In the genomic region with DNA sequence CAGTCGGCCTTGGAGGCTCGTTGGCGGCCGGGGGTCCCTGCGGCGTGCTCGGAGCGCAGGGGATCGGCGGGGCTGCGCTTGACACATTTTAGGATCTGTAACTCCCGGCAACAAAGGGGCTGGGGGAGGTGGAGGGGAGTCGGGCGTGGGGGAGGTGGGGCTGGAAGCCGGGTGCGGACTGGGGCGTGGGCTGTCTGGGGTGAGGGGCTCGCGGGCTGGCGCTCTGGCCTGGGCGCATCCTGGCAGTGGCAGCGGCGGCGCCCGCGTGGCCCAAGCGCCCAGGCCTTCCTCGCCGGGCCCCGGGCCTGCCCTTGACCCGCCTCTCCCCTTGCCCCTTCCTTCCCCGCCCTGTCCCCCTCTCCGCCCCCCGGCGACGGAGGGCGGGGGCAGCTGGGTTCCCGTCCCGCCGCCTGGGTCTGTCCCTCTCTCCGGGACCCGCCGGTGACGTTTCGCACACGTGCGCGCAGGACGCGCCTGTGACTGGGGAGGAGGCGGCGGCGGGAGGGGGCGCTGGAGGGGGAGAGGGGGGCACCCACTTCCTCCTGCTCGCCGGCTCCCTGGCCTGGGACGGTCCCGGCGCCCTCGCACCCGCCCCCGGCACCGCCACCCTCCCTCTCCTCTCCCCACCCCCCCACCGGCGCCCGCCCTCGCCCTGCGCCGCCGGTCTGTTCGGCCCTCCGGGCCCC, we compare ENCODE assay signal across 8 cellular contexts. TPM values are rescaled to one million over a fixed set of nuclear protein-coding genes. Genes with fewer than 3 reads are reported as not detected.
A peak's percentile ranks its signal among the peaks of the same experiment; 100 is the strongest.
DNase-seq lines count a peak whose midpoint lies in the region; ATAC-seq, FAIRE-seq and TF ChIP-seq lines count a peak whose summit lies in the region.

No MANE protein-coding gene starts in this region.

- no TSS peak for BruUV-seq in PC-3 (replicated peaks; lab: Mats Ljungman, UMichigan)

- peaks cover 58% of the 10 kb centered on the region for H3K79me2 ChIP-seq in PC-3 (ENCODE audit: low read length)

- POLR2A ChIA-PET in PC-3 (lab: Charles Lee; ENCODE audit: unreplicated experiment) = no interaction called here

- H3K27me3 ChIP-seq in PC-3 (ENCODE audit: low read length) (no peaks in the 10 kb centered on the region), esophagus (ENCODE audit: control insufficient read depth in 1 of 2, insufficient read depth in 2 of 2, low read length in 2 of 2) (no peaks in the 10 kb centered on the region), muscle layer of duodenum (ENCODE audit: low read depth, low read length) (no peaks in the 10 kb centered on the region)

- no peaks in the 10 kb centered on the region for H3K9me2 ChIP-seq in PC-3 (replicated peaks; ENCODE audit: low read length)

- DNase-seq in D341Med (ENCODE audit: low spot score) (peak; percentile 86), HTR-8/SVneo (ENCODE audit: insufficient read length, low spot score) (peak; percentile 78), PC-3 (peak; percentile 93)
- DNase-seq in activated T-cell treated with anti-CD3 and anti-CD28 coated beads, Interleukin-2, amount 50 U/mL, for 1 hour = peak; percentile 83
- DNase-seq in stimulated activated CD8-positive, alpha-beta memory T cell treated with anti-CD3 and anti-CD28 coated beads, Interleukin-7, amount 100 ng/mL, for 24 hours (ENCODE audit: low read depth) = peak; percentile 83

- peak; percentile 48 for ATAC-seq in GM21381 (IDR thresholded peaks at IDR 0.05; ENCODE audit: unreplicated experiment)
- peak; percentile 39 for ATAC-seq in PC-3

- CTCF ChIA-PET in PC-3 (lab: Charles Lee) = interaction anchor here (0.6 kb wide), 1 partner anchor 40 kb away, joined by 4 read pairs; no protein-coding TSS in a partner anchor

- H3K9ac ChIP-seq in PC-3 (ENCODE audit: low read length) = peak overlapping the region; percentile 99

- H2AFZ ChIP-seq in PC-3 (ENCODE audit: low read length) = peak overlapping the region; percentile 65

- 0 to 1% methylated on average over 23 to 69 of the region's 72 CpGs for WGBS in esophagus, 2 donors

- H3K4me2 ChIP-seq in PC-3 (ENCODE audit: low read length) = peak overlapping the region; percentile 92

- H3K4me3 ChIP-seq in PC-3 (ENCODE audit: low read length) = peak overlapping the region; percentile 90
- peak overlapping the region; percentile 72 to 77 for H3K4me3 ChIP-seq in esophagus (ENCODE audit: low read depth in 1 of 2, low read length in 2 of 2)
- H3K4me3 ChIP-seq in muscle layer of duodenum (ENCODE audit: low read depth in 1 of 2, low read length in 2 of 2) = peak overlapping the region; percentile 77 to 89

- no peaks in the 10 kb centered on the region for H3F3A ChIP-seq in PC-3 (ENCODE audit: low read length, unreplicated experiment)

- H4K20me1 ChIP-seq in PC-3 (ENCODE audit: low read length) = peaks cover 34% of the 10 kb centered on the region

- FAIRE-seq in HTR-8/SVneo (lab: Jason Lieb, UNC) = peak; percentile 92

- peaks cover 25% of the 10 kb centered on the region for H3K36me3 ChIP-seq in PC-3 (ENCODE audit: low read depth, low read length)
- no peaks in the 10 kb centered on the region for H3K36me3 ChIP-seq in esophagus (ENCODE audit: control insufficient read depth in 2 of 2, insufficient read depth in 2 of 2, low read length in 1 of 2)
- peaks cover 0 to 4% of the 10 kb centered on the region in 2 donors for H3K36me3 ChIP-seq in muscle layer of duodenum (ENCODE audit: control insufficient read depth in 1 of 2, insufficient read depth in 2 of 2, low read length in 2 of 2)

- H3K27ac ChIP-seq in PC-3 (ENCODE audit: low read length) (peak overlapping the region; percentile 96), esophagus (ENCODE audit: low read depth in 2 of 2, low read length in 1 of 2) (peak overlapping the region; percentile 87 to 90), muscle layer of duodenum (ENCODE audit: low read length) (peak overlapping the region; percentile 92)

- H3K9me3 ChIP-seq in PC-3 (ENCODE audit: low read length) = no peaks in the 10 kb centered on the region
- H3K9me3 ChIP-seq in esophagus (ENCODE audit: control insufficient read depth in 2 of 2, insufficient read depth in 1 of 2, low read depth in 1 of 2, low read length in 1 of 2) = no peaks in the 10 kb centered on the region
- H3K9me3 ChIP-seq in muscle layer of duodenum (ENCODE audit: control insufficient read depth in 1 of 2, low read length in 2 of 2) = no peaks in the 10 kb centered on the region

- no peak for TF ChIP-seq CTCF in PC-3 (conservative IDR thresholded peaks at IDR 0.05; ENCODE audit: low read depth, low read length)

- H3K4me1 ChIP-seq in PC-3 (ENCODE audit: insufficient read depth, low read length) (peaks cover 19% of the 10 kb centered on the region), esophagus (ENCODE audit: control insufficient read depth in 2 of 2, insufficient read depth in 2 of 2, low read length in 1 of 2) (no peaks in the 10 kb centered on the region), muscle layer of duodenum (ENCODE audit: control insufficient read depth in 1 of 2, insufficient read depth in 2 of 2, low read length in 2 of 2) (peaks cover 0 to 7% of the 10 kb centered on the region in 2 donors)

- intact Hi-C loops in PC-3 (cut with micrococcal nuclease) = loop anchor here (5.0 to 10.0 kb wide), 4 partner anchors 52 to 311 kb away; no protein-coding TSS in a partner anchor

RNA-seq across cellular contexts. Expression of gene E2F3, which starts 1.5 kb away (rescaled TPM):
- 8.8 and 10.8 TPM in 2 replicates for total RNA-seq in PC-3 (2014; rRNA removed)
- 1 to 10 TPM; 3.4 to 3.9 TPM for polyA plus RNA-seq in esophagus

Comparison
In these comparisons a context has a peak if more than half of its experiments do, and no peak if none do; other contexts are left out.
1. Peak in every context shown above with its lines: DNase-seq, ATAC-seq, H3K4me3 ChIP-seq and H3K27ac ChIP-seq.